ENCODE assay signal across 8 cellular contexts in the genomic region with DNA sequence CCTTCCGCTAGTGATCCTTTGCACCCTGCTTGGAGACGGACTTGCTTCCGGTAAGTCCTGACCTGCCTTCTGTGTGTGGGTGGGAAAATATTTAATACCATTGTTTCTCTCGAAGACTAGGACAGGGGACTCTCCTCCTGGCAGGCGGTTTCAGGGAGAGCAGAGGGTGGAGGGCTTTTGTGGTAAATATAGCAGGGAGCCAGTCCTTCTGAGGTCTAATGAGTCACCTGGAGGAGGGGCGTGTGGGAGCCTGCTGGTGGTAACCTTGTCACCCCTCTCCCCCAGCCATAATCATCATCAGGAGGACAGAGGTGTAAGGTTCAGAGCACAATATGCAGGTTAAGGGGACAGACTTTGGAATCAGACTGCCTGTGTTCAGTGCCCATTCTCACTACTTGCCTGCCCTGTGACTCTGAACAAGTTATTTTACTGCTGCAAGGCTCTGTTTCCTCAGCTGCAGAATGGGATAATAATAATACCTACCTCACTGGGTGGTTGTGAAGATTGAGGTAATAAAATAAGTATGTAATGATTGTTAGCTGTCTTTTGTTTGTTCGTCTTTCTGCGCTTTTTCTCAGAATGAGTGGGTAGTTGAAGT. TPM values are rescaled to one million over a fixed set of nuclear protein-coding genes. Genes with fewer than 3 reads are reported as not detected.
DNase-seq lines count a peak whose midpoint lies in the region; ATAC-seq, FAIRE-seq and TF ChIP-seq lines count a peak whose summit lies in the region.

No MANE protein-coding gene starts in this region.

- no peak for TF ChIP-seq CTCF in esophagus squamous epithelium (IDR thresholded peaks at IDR 0.05)

- H3K36me3 ChIP-seq in esophagus squamous epithelium, result peaks cover 0 to 19% (median 7%) of the 10 kb centered on the region in 3 donors

- ATAC-seq in sciatic nerve, result peak; percentile 5
- ATAC-seq in GM19035 (IDR thresholded peaks at IDR 0.05; ENCODE audit: unreplicated experiment), result no peak

- 39 to 44% methylated on average over 5 to 7 of the region's 8 CpGs for WGBS in esophagus squamous epithelium, 2 donors

- TF ChIP-seq POLR2A in esophagus squamous epithelium (IDR thresholded peaks at IDR 0.05) (no peak), H54 (IDR thresholded peaks at IDR 0.05; ENCODE audit: low read depth, low read length) (no peak)

- H3K27me3 ChIP-seq in esophagus squamous epithelium, result no peaks in the 10 kb centered on the region

- H3K4me3 ChIP-seq in esophagus squamous epithelium, result peak overlapping the region in 3 of 4 donors; percentile 15 to 21 (median 16)

- DNase-seq in HPDE6-E6E7 (ENCODE audit: extremely low spot score) (peak; percentile 51), T-helper 22 cell (ENCODE audit: low read depth) (peak; percentile 11), esophagus squamous epithelium (lab: John Stamatoyannopoulos, UW) (no peak), sciatic nerve (ENCODE audit: low spot score) (no peak), H54 (ENCODE audit: insufficient read length, low spot score) (no peak), SKM-1 treated with dmso at 0.1 percent for 144 hours (lab: John Stamatoyannopoulos, UW; ENCODE audit: unreplicated experiment) (no peak)
- DNase-seq in effector CD4-positive, alpha-beta T cell, result no peak

- peaks cover 42 to 100% (median 62%) of the 10 kb centered on the region in 3 donors for H3K4me1 ChIP-seq in esophagus squamous epithelium

- peak overlapping the region; percentile 74 to 86 (median 82) for H3K27ac ChIP-seq in esophagus squamous epithelium

- H3K9me3 ChIP-seq in esophagus squamous epithelium, result no peaks in the 10 kb centered on the region

- intact Hi-C loops in esophagus squamous epithelium (cut with DNase I) (no loop called here), sciatic nerve (cut with DNase I) (no loop called here)

- FAIRE-seq in H54 (lab: Jason Lieb, UNC), result no peak

RNA-seq across cellular contexts. Expression of a gene that starts 47.4 kb away (rescaled TPM):
- total RNA-seq in esophagus squamous epithelium (10 to 100 TPM; 22.4 to 43.1 (median 27.8) TPM), sciatic nerve (68.9 TPM)

Comparison
In these comparisons a context has a peak if more than half of its experiments do, and no peak if none do; other contexts are left out.
1. DNase-seq: peak in HPDE6-E6E7 (single experiment) and T-helper 22 cell (single experiment); none in esophagus squamous epithelium (single experiment), sciatic nerve (single experiment), H54 (single experiment), effector CD4-positive, alpha-beta T cell (single experiment) and SKM-1 treated with dmso at 0.1 percent for 144 hours (single experiment).